ENCODE assay signal across 10 cellular contexts in genomic region chr11:69296890-69297224, GRCh38. TPM values are rescaled to one million over a fixed set of nuclear protein-coding genes. Genes with fewer than 3 reads are reported as not detected.
DNase-seq lines count a peak whose midpoint lies in the region; ATAC-seq and TF ChIP-seq lines count a peak whose summit lies in the region.
"Had no signal": no experiment of that assay in that cellular context is flagged by ENCODE, and none has a peak within 500 bp of the region (broad histone marks: within the 10 kb centered on the region; RNA-seq: fewer than 3 reads in every experiment).

No MANE protein-coding gene starts in this region.

- intact Hi-C loops in heart left ventricle (cut with DNase I): loop anchor here in 8 of 10 donors (1.0 to 10.0 kb wide), 12 partner anchors 118 to 345 kb away; partner anchors contain the start of gene CCND1 (in 2 of the 8)

- H3F3A ChIP-seq in SK-N-SH (replicated peaks; ENCODE audit: insufficient read depth): peaks cover 46% of the 10 kb centered on the region

- peak overlapping the region; percentile 60 to 78 (median 65) for H3K4me3 Mint-ChIP-seq in T-cell

- H3K9me3 Mint-ChIP-seq in T-cell: no peaks in the 10 kb centered on the region

- no peak for DNase-seq in SK-N-SH
- DNase-seq in T-cell: peak in 3 of 34 experiments; percentile 22 to 41 (median 39)
- DNase-seq in heart left ventricle: peak in 4 of 5 donors; percentile 72 to 77 (median 76)
- peak; percentile 33 for DNase-seq in stimulated activated naive CD4-positive, alpha-beta T cell treated with Interleukin-2 at 50 U/mL for 16 hours (lab: John Stamatoyannopoulos, UW)
- no peak for DNase-seq in epidermal melanocyte (ENCODE audit: insufficient read length, low spot score)
- no peak for DNase-seq in 8988T

- H3K9ac ChIP-seq in SK-N-SH: peak overlapping the region; percentile 42; the same call in 1 of the 2 replicates

- no peaks in the 10 kb centered on the region for H3K9me2 ChIP-seq in SK-N-SH

- H3K9me3 ChIP-seq in SK-N-SH (no peaks in the 10 kb centered on the region), heart left ventricle (peaks cover 0 to 5% (median 0%) of the 10 kb centered on the region in 12 donors)

- H3K27ac ChIP-seq in SK-N-SH (ENCODE audit: low read depth in 2 of 2, low read length in 1 of 2) (peak overlapping the region; percentile 84 to 95), heart left ventricle (peak overlapping the region in 11 of 12 donors; percentile 70 to 94 (median 81))
- H3K27ac ChIP-seq: 22Rv1 had no signal

- H3K27me3 Mint-ChIP-seq in T-cell: no peaks in the 10 kb centered on the region

- H2AFZ ChIP-seq in SK-N-SH (ENCODE audit: low read depth): no peak overlapping the region; the same call in 1 of the 2 replicates

- no peaks in the 10 kb centered on the region for H3K27me3 ChIP-seq in SK-N-SH (ENCODE audit: insufficient read depth)
- H3K27me3 ChIP-seq in heart left ventricle: no peaks in the 10 kb centered on the region

- peak overlapping the region in 1 of 2 donors; percentile 49 for H3K27ac Mint-ChIP-seq in T-cell

- no peaks in the 10 kb centered on the region for H3K36me3 Mint-ChIP-seq in T-cell

- H3K4me1 ChIP-seq in SK-N-SH (ENCODE audit: control insufficient read depth in 1 of 2, insufficient read depth in 2 of 2, low read depth in 1 of 2, low read length in 1 of 2) (peaks cover 20 to 54% of the 10 kb centered on the region in 2 experiments; a peak in 3 of 4 replicates), heart left ventricle (peaks cover 15 to 87% (median 45%) of the 10 kb centered on the region in 12 donors)

- peaks cover 14% of the 10 kb centered on the region; the same call in 1 of the 2 replicates for H3K79me2 ChIP-seq in SK-N-SH (ENCODE audit: insufficient read depth)

- H3K4me3 ChIP-seq in SK-N-SH (ENCODE audit: low read depth in 2 of 2, low read length in 1 of 2): peak overlapping the region in 1 of 2 experiments; percentile 4; a peak in 1 of 4 replicates
- peak overlapping the region in 6 of 12 donors; percentile 6 to 43 (median 30) for H3K4me3 ChIP-seq in heart left ventricle

- H3K4me1 Mint-ChIP-seq in T-cell: peaks cover 51 to 67% (median 54%) of the 10 kb centered on the region in 3 donors

- TF ChIP-seq RAD21 in SK-N-SH (IDR thresholded peaks at IDR 0.05; ENCODE audit: low read length): no peak

- TF ChIP-seq CTCF in SK-N-SH (IDR thresholded peaks at IDR 0.05) (no peak), heart left ventricle (IDR thresholded peaks at IDR 0.05) (no peak)

- ATAC-seq in SK-N-SH treated with all-trans-retinoic acid at 6 μM for 48 hours (no peak), T-cell (replicated peaks in 1 of 4) (peak in 2 of 4 experiments; percentile 62 to 63), heart left ventricle (peak in 2 of 4 donors; percentile 43 to 60), HG03460 (IDR thresholded peaks at IDR 0.05; ENCODE audit: unreplicated experiment) (no peak)

- POLR2A ChIA-PET in SK-N-SH (lab: Yijun Ruan, JAX) (no interaction called here), T-cell (lab: Charles Lee) (interaction anchor here in 1 of 2 donors (0.6 kb wide), 1 partner anchor 15 kb away, joined by 8 read pairs; no protein-coding TSS in a partner anchor)

- peak overlapping the region; percentile 62; the same call in 1 of the 2 replicates for H3K4me2 ChIP-seq in SK-N-SH

- no peaks in the 10 kb centered on the region for H4K20me1 ChIP-seq in SK-N-SH (ENCODE audit: insufficient read depth)

- CTCF ChIA-PET in SK-N-SH (lab: Yijun Ruan, JAX): interaction anchor here (1.2 to 2.5 kb wide), 2 partner anchors 196 to 347 kb away, joined by 4 to 13 read pairs; no protein-coding TSS in a partner anchor
- CTCF ChIA-PET in T-cell (lab: Charles Lee): interaction anchor here (0.6 to 1.2 kb wide), 5 partner anchors 15 to 1444 kb away, joined by 3 to 6 read pairs (median 3); no protein-coding TSS in a partner anchor

- 26% methylated on average over 3 of the region's 3 CpGs for WGBS in SK-N-SH (ENCODE audit: low lambda C conversion rate)
- WGBS in heart left ventricle, 4 donors: 37 to 43% (median 40%) methylated on average over 3 of the region's 3 CpGs

- TF ChIP-seq EP300 in SK-N-SH (IDR thresholded peaks at IDR 0.05; ENCODE audit: borderline replicate concordance in 1 of 2, low read depth in 1 of 2, low read length in 1 of 2): no peak

- H3K36me3 ChIP-seq in SK-N-SH (replicated peaks in 1 of 2; ENCODE audit: control insufficient read depth in 1 of 2, insufficient read depth in 2 of 2, low read length in 1 of 2) (no peaks in the 10 kb centered on the region), heart left ventricle (no peaks in the 10 kb centered on the region)

- no peak for TF ChIP-seq POLR2A in heart left ventricle (IDR thresholded peaks at IDR 0.05)

TF ChIP-seq in SK-N-SH, 30 proteins besides CTCF, POLR2A, EP300 and RAD21 (continues in another document):
- TF ChIP-seq GATA2 (CRISPR knock-in tag; IDR thresholded peaks at IDR 0.05) (no peak), FOXM1 (IDR thresholded peaks at IDR 0.05; ENCODE audit: low read depth) (no peak), REST (IDR thresholded peaks at IDR 0.05; ENCODE audit: low read depth, low read length) (no peak), SIN3A (IDR thresholded peaks at IDR 0.05; ENCODE audit: borderline replicate concordance, low read depth, low read length) (no peak), JUND (IDR thresholded peaks at IDR 0.05) (no peak), POLR2AphosphoS5 (IDR thresholded peaks at IDR 0.05; ENCODE audit: low read depth, low read length) (no peak), MXI1 (IDR thresholded peaks at IDR 0.05; ENCODE audit: low read depth, low read length) (no peak), MEF2A (IDR thresholded peaks at IDR 0.05; ENCODE audit: borderline replicate concordance, low read depth) (no peak)

TF ChIP-seq in SK-N-SH treated with all-trans-retinoic acid at 6 μM for 48 hours, 23 proteins besides CTCF, POLR2A, EP300 and RAD21:
- TF ChIP-seq CREB5 (CRISPR knock-in tag; IDR thresholded peaks at IDR 0.05; ENCODE audit: low read depth): no peak
- no peak for TF ChIP-seq ZFP3 (CRISPR knock-in tag; IDR thresholded peaks at IDR 0.05)

RNA-seq across cellular contexts. Expression of gene MYEOV, which starts 2.9 kb away (rescaled TPM):
- 3.0 and 3.6 TPM in 2 replicates for polyA plus RNA-seq in SK-N-SH (2012; rRNA removed)
- 1.4 and 1.6 TPM in 2 replicates for polyA plus RNA-seq in SK-N-SH (2012; cell fraction: cytosol; rRNA removed)
- polyA plus RNA-seq in SK-N-SH (2012; cell fraction: nucleus; rRNA removed): 7.8 and 9.9 TPM in 2 replicates
- under 1 TPM in 3 of 5 donors, not detected in 2; 0.22 to 0.98 (median 0.50) TPM for total RNA-seq in T-cell
- under 1 TPM in 2 of 9 donors, not detected in 7; 0.37 to 0.88 TPM for total RNA-seq in heart left ventricle
- polyA plus RNA-seq in heart left ventricle: under 1 TPM; 0.08 TPM
- total RNA-seq: T-helper 2 cell treated with Interferon-gamma antibody and Interleukin-4, amounts not matched to agents 100 ng/mL and 5 ng/mL, for 36 hours had no signal

Comparison
In these comparisons a context has a peak if more than half of its experiments do, and no peak if none do; other contexts are left out.
1. DNase-seq: peak in heart left ventricle (4 of 5) and stimulated activated naive CD4-positive, alpha-beta T cell treated with Interleukin-2 at 50 U/mL for 16 hours (single experiment); none in SK-N-SH (single experiment), epidermal melanocyte (single experiment) and 8988T (single experiment).